1 cellular context compared by ENCODE assay signal in genomic region chr6:150565945-150566344, GRCh38.
TF ChIP-seq lines count a peak whose summit lies in the region.

No MANE protein-coding gene starts in this region.

TF ChIP-seq in GM23338, 12 proteins besides CTCF, POLR2A, EP300 and RAD21 (continued from another document):
- TF ChIP-seq ZNF462 (CRISPR knock-in tag; IDR thresholded peaks at IDR 0.05) (no peak), JUNB (IDR thresholded peaks at IDR 0.05; ENCODE audit: unreplicated experiment) (no peak), EZH2phosphoT487 (IDR thresholded peaks at IDR 0.05; ENCODE audit: unreplicated experiment) (no peak)
TF ChIP-seq in GM23338: peak in this region for 0.
